Comparison of ENCODE assay signal across 9 cellular contexts in genomic region chr2:182767578-182767977, GRCh38. TPM values are rescaled to one million over a fixed set of nuclear protein-coding genes. Genes with fewer than 3 reads are reported as not detected.
A peak's percentile ranks its signal among the peaks of the same experiment; 100 is the strongest.
DNase-seq lines count a peak whose midpoint lies in the region; ATAC-seq and TF ChIP-seq lines count a peak whose summit lies in the region.
"Had no signal": no experiment of that assay in that cellular context is flagged by ENCODE, and none has a peak within 500 bp of the region (broad histone marks: within the 10 kb centered on the region; RNA-seq: fewer than 3 reads in every experiment).

No MANE protein-coding gene starts in this region.

- intact Hi-C loops in CD14-positive monocyte (cut with micrococcal nuclease) = no loop called here

- H3K36me3 Mint-ChIP-seq in CD14-positive monocyte = peaks cover 88% of the 10 kb centered on the region in 2 donors

- no peak for ATAC-seq in HG03039 (IDR thresholded peaks at IDR 0.05; ENCODE audit: unreplicated experiment)
- ATAC-seq: activated CD4-positive, alpha-beta T cell treated with anti-CD3 and anti-CD28 coated beads for 36 hours had no signal

- H3K27ac Mint-ChIP-seq in CD14-positive monocyte = peak overlapping the region in 2 of 7 donors; percentile 20 to 59
- H3K27ac Mint-ChIP-seq: activated CD4-positive, alpha-beta T cell treated with anti-CD3 and anti-CD28 coated beads for 36 hours had no signal

- no peaks in the 10 kb centered on the region for H3K4me1 Mint-ChIP-seq in CD14-positive monocyte
- H3K4me1 Mint-ChIP-seq: activated CD4-positive, alpha-beta T cell treated with anti-CD3 and anti-CD28 coated beads for 36 hours had no signal

- peak; percentile 35 for TF ChIP-seq CTCF in AG09319 (IDR thresholded peaks at IDR 0.05; ENCODE audit: low read depth, low read length)
- TF ChIP-seq CTCF in CD14-positive monocyte (IDR thresholded peaks at IDR 0.05) = no peak

- peaks cover 0 to 1% (median 0%) of the 10 kb centered on the region in 3 donors for H3K27me3 Mint-ChIP-seq in CD14-positive monocyte (ENCODE audit: low read depth in 3 of 3)
- H3K27me3 Mint-ChIP-seq: activated CD4-positive, alpha-beta T cell treated with anti-CD3 and anti-CD28 coated beads for 36 hours had no signal

- H3K4me3 Mint-ChIP-seq in CD14-positive monocyte = no peak overlapping the region
- H3K4me3 Mint-ChIP-seq: activated CD4-positive, alpha-beta T cell treated with anti-CD3 and anti-CD28 coated beads for 36 hours had no signal

- no peak for DNase-seq in AG09319 (ENCODE audit: extremely low read depth, low read depth)
- DNase-seq in H4 (ENCODE audit: low spot score) = peak; percentile 36
- DNase-seq in SK-N-DZ (ENCODE audit: low spot score) = peak; percentile 23
- peak; percentile 23 for DNase-seq in iPS-NIHi7 (ENCODE audit: extremely low spot score)
- no peak for DNase-seq in NCI-H1048 (lab: John Stamatoyannopoulos, UW)
- DNase-seq in activated CD8-positive, alpha-beta memory T cell treated with anti-CD3 and anti-CD28 coated beads, Interleukin-2, amount 50 U/mL, for 4 hours = no peak
- no peak for DNase-seq in CD14-positive monocyte (ENCODE audit: low spot score)
- DNase-seq: activated CD4-positive, alpha-beta T cell treated with anti-CD3 and anti-CD28 coated beads for 36 hours had no signal

- H3K9me3 Mint-ChIP-seq in CD14-positive monocyte = peaks cover 18 to 36% (median 28%) of the 10 kb centered on the region in 7 donors

RNA-seq across cellular contexts. Expression of gene DNAJC10, which starts 51.5 kb away (rescaled TPM):
- 62.9 and 79.5 TPM in 2 replicates for total RNA-seq in H4 (2014; rRNA removed; shearing (Covaris generic))
- 44.5 and 60.7 TPM in 2 replicates for polyA plus RNA-seq in SK-N-DZ (2014; cell fraction: cytosol; rRNA removed)
- 72.3 and 80.9 TPM in 2 replicates for polyA plus RNA-seq in SK-N-DZ (2014; cell fraction: nucleus; rRNA removed)
- polyA plus RNA-seq in CD14-positive monocyte = 100 to 1,000 TPM in 1 of 2 donors, 10 to 100 TPM in 1; 79.4 to 102 TPM

Comparison
In these comparisons a context has a peak if more than half of its experiments do, and no peak if none do; other contexts are left out.
1. DNase-seq: peak in H4 (single experiment), SK-N-DZ (single experiment) and iPS-NIHi7 (single experiment); none in AG09319 (single experiment), NCI-H1048 (single experiment), activated CD8-positive, alpha-beta memory T cell treated with anti-CD3 and anti-CD28 coated beads, Interleukin-2, amount 50 U/mL, for 4 hours (single experiment) and CD14-positive monocyte (single experiment).